ENCODE assay signal across 12 cellular contexts in the genomic region with DNA sequence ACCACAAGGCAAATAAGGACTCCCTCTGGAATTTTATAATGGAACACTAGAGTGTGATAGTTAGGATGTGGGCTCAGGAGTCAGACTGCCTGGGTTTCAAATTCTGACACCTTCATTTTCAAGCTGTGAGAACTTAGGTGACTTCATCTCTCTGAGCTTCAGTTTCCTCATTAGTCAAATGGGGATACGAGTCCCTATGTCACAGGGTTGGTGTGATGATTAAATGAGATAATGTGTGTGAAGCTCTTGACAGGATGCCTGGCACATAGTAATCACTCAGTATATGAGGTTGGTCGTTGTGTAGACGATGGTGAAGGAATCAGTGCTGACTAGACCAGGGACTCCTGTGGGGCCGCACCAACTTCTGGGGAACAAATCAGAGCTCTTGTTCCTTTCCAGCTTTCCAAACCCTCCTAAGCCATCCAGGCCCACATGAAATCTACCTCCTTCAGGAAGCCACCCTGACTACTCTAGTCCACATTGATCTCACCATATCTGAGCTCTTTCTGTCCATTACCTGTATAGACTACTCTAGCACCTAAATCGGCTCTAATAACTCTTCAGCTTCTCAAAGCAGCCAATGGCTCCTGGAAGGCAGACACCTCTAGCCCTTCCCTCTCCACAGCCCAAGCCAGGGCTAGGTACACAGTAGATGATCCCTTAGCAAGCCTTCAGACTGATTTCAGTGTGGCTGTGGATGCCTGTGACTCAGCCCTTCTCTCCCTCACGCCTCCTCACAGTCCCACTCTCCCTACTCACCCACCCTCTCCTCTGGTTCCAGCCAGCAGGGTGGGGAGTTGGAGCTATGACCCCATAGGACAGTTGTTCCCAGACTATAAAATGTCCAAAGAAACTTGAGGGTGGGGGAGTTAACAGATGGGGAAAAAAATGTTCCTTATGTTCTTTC. TPM values are rescaled to one million over a fixed set of nuclear protein-coding genes. Genes with fewer than 3 reads are reported as not detected.
DNase-seq lines count a peak whose midpoint lies in the region; ATAC-seq, FAIRE-seq and TF ChIP-seq lines count a peak whose summit lies in the region.
"Had no signal": no experiment of that assay in that cellular context is flagged by ENCODE, and none has a peak within 500 bp of the region (broad histone marks: within the 10 kb centered on the region; RNA-seq: fewer than 3 reads in every experiment).

No MANE protein-coding gene starts in this region.

- H4K20me1 ChIP-seq in OCI-LY3 (ENCODE audit: insufficient read depth, low read length) (no peaks in the 10 kb centered on the region), osteoblast (ENCODE audit: insufficient read depth, low read length) (peaks cover 9% of the 10 kb centered on the region)

- H2AFZ ChIP-seq in OCI-LY3 (ENCODE audit: low read depth, low read length) (no peak overlapping the region), osteoblast (ENCODE audit: low read length) (no peak overlapping the region)
- H2AFZ ChIP-seq: parathyroid adenoma had no signal

- H3K4me2 ChIP-seq in OCI-LY3 (ENCODE audit: low read length), result peak overlapping the region; percentile 43; the same call in 1 of the 2 replicates
- peak overlapping the region; percentile 6 for H3K4me2 ChIP-seq in osteoblast (ENCODE audit: insufficient read depth, low read length)

- TF ChIP-seq CTCF in OCI-LY3 (IDR thresholded peaks at IDR 0.05; ENCODE audit: low read depth, low read length) (no peak), astrocyte of the spinal cord (IDR thresholded peaks at IDR 0.05; ENCODE audit: low read depth, low read length) (no peak), osteoblast (IDR thresholded peaks at IDR 0.05; ENCODE audit: extremely low read depth, low read depth, low read length) (no peak), pancreas (IDR thresholded peaks at IDR 0.05) (no peak), heart left ventricle (IDR thresholded peaks at IDR 0.05) (no peak)

- H3K4me3 ChIP-seq in OCI-LY3 (ENCODE audit: low read length) (no peak overlapping the region), astrocyte of the spinal cord (ENCODE audit: low read depth, low read length) (no peak overlapping the region), osteoblast (ENCODE audit: insufficient read depth, low read length) (no peak overlapping the region), pancreas (no peak overlapping the region), heart left ventricle (no peak overlapping the region)

- H3K4me1 ChIP-seq in OCI-LY3 (ENCODE audit: low read length) (peaks cover 25% of the 10 kb centered on the region), osteoblast (ENCODE audit: insufficient read depth, low read length) (peaks cover 15% of the 10 kb centered on the region), pancreas (peaks cover 0 to 4% (median 0%) of the 10 kb centered on the region in 3 donors), heart left ventricle (peaks cover 0 to 26% (median 13%) of the 10 kb centered on the region in 12 donors)

- no peak for TF ChIP-seq POLR2A in heart left ventricle (IDR thresholded peaks at IDR 0.05)

- no peak for ATAC-seq in pancreas
- ATAC-seq in GM21367 (IDR thresholded peaks at IDR 0.05; ENCODE audit: unreplicated experiment), result no peak
- no peak for ATAC-seq in heart left ventricle

- intact Hi-C loops in pancreas (cut with DNase I) (no loop called here), heart left ventricle (cut with DNase I) (no loop called here)

- in situ Hi-C loops in astrocyte of the spinal cord (cut with HindIII; ENCODE audit: low sequenced_read_pairs), result no loop called here

- H3K79me2 ChIP-seq in OCI-LY3 (ENCODE audit: low read length) (no peaks in the 10 kb centered on the region), osteoblast (ENCODE audit: insufficient read depth, low read length) (peaks cover 4% of the 10 kb centered on the region)
- H3K79me2 ChIP-seq: parathyroid adenoma had no signal

- no peak overlapping the region for H3K27ac ChIP-seq in OCI-LY3 (ENCODE audit: low read length)
- H3K27ac ChIP-seq in osteoblast (ENCODE audit: low read depth, low read length), result no peak overlapping the region
- H3K27ac ChIP-seq in pancreas, result no peak overlapping the region
- no peak overlapping the region for H3K27ac ChIP-seq in heart left ventricle
- H3K27ac ChIP-seq: parathyroid adenoma had no signal

- H3K9ac ChIP-seq in OCI-LY3 (ENCODE audit: low read length), result no peak overlapping the region
- H3K9ac ChIP-seq: parathyroid adenoma had no signal

- no peak for FAIRE-seq in pancreas (lab: Jason Lieb, UNC)

- peak; percentile 35 for DNase-seq in DMS53 (lab: John Stamatoyannopoulos, UW)
- no peak for DNase-seq in DMS53 treated with DMSO at 0.1 percent for 48 hours (lab: John Stamatoyannopoulos, UW; ENCODE audit: unreplicated experiment)
- DNase-seq in astrocyte of the spinal cord (ENCODE audit: low read depth, low spot score), result peak; percentile 29
- DNase-seq in osteoblast (ENCODE audit: insufficient read length, low spot score, missing footprints), result peak; percentile 99
- no peak for DNase-seq in pancreas
- DNase-seq in heart left ventricle, result no peak
- DNase-seq: 8988T, NCI-H146, SHP77 treated with DMSO at 0.1 percent for 48 hours had no signal

- WGBS in pancreas, 2 donors, result 74 to 86% methylated on average over 6 of the region's 6 CpGs
- WGBS in heart left ventricle, 4 donors, result 89 to 94% (median 91%) methylated on average over 6 of the region's 6 CpGs

- H3K9me3 ChIP-seq in OCI-LY3 (ENCODE audit: insufficient read depth, low read length) (no peaks in the 10 kb centered on the region), osteoblast (ENCODE audit: low read depth, low read length) (no peaks in the 10 kb centered on the region), pancreas (no peaks in the 10 kb centered on the region), heart left ventricle (no peaks in the 10 kb centered on the region)

- H3K36me3 ChIP-seq in OCI-LY3 (replicated peaks; ENCODE audit: low read depth, low read length) (no peaks in the 10 kb centered on the region), osteoblast (ENCODE audit: insufficient read depth, low read length) (no peaks in the 10 kb centered on the region), pancreas (no peaks in the 10 kb centered on the region), heart left ventricle (no peaks in the 10 kb centered on the region)

- H3K27me3 ChIP-seq in OCI-LY3 (ENCODE audit: low read depth, low read length) (peaks cover 15% of the 10 kb centered on the region), osteoblast (ENCODE audit: insufficient read depth, low read length) (no peaks in the 10 kb centered on the region), pancreas (no peaks in the 10 kb centered on the region), heart left ventricle (peaks cover 0 to 28% (median 18%) of the 10 kb centered on the region in 9 donors)

RNA-seq across cellular contexts. Expression of a gene that starts 2.5 kb away (rescaled TPM):
- total RNA-seq in osteoblast (2.9 and 3.3 TPM in 2 replicates), pancreas (10 to 100 TPM in 1 of 6 donors, 1 to 10 TPM in 5; 5.6 to 13.1 (median 7.7) TPM), heart left ventricle (1 to 10 TPM in 8 of 9 donors, under 1 TPM in 1; 0.79 to 5.2 (median 2.6) TPM)
- polyA plus RNA-seq in pancreas (1 to 10 TPM; 1.9 to 4.6 TPM), heart left ventricle (1 to 10 TPM; 1.6 to 1.9 TPM)

Comparison
In these comparisons a context has a peak if more than half of its experiments do, and no peak if none do; other contexts are left out.
1. DNase-seq: peak in DMS53 (single experiment), astrocyte of the spinal cord (single experiment) and osteoblast (single experiment); none in DMS53 treated with DMSO at 0.1 percent for 48 hours (single experiment), pancreas (0 of 6) and heart left ventricle (0 of 5).